Comparison of ENCODE assay signal across 1 cellular context in the genomic region with DNA sequence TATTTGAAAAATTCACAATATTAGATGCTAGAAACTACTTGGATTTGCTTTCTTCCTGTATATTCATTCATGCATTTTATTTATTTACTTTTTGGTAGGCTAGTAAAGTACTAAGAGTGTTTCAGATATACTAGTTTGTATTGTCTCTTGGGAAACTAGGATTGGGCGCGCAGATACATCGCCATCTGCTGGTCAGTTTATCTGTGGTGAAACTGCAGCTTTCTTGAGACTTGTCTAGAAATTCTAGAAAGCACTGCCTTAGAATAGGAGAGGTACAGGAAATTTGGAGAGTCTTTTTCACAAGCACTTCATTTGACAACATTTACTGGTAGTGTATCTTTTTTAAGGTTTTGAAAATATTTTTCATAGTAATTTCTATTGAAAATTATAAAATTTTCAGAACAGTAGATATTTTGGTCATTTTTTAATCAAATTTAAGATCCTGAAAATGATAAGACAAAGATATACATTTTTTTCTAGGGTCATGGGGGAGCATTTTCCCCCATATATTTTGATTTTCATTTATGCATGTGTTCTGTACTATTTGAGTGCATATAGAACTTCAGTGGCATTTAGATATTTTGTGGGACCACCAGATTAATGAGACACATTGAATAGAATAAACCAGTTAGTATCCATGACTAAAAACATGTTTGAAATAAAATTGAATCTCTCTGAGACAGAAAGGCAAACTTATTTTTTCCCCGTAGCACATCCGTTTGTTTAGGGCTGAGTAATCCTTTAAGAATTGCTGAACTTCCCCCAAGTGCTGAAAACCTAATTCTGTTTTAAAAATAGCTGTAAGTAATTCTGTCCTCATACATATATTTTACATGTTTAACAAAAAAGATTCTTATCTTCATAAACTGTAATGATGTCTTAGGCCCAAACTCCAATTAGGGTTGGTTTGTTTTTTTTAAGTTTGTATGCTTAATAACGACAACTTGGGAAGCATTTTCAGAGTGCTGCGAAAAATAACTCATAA.
TF ChIP-seq lines count a peak whose summit lies in the region.

No MANE protein-coding gene starts in this region.

TF ChIP-seq in SK-N-SH, 30 proteins besides CTCF, POLR2A, EP300 and RAD21 (continued from another document):
- TF ChIP-seq MEF2A (IDR thresholded peaks at IDR 0.05; ENCODE audit: borderline replicate concordance, low read depth) (peak; percentile 78; the same call in 1 of the 2 replicates), TCF12 (IDR thresholded peaks at IDR 0.05) (peak; percentile 42; the same call in 1 of the 2 replicates), TEAD4 (IDR thresholded peaks at IDR 0.05; ENCODE audit: borderline replicate concordance, insufficient read depth) (no peak), FOSL2 (IDR thresholded peaks at IDR 0.05; ENCODE audit: borderline replicate concordance, low read depth) (peak; percentile 39; the same call in 1 of the 2 replicates), SMC3 (IDR thresholded peaks at IDR 0.05; ENCODE audit: low read depth, low read length) (peak; percentile 86), CHD2 (IDR thresholded peaks at IDR 0.05; ENCODE audit: low read length, partially characterized antibody) (no peak)
- TF ChIP-seq, protein P1, sequence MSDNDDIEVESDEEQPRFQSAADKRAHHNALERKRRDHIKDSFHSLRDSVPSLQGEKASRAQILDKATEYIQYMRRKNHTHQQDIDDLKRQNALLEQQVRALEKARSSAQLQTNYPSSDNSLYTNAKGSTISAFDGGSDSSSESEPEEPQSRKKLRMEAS (IDR thresholded peaks at IDR 0.05; ENCODE audit: low read depth), result no peak
- TF ChIP-seq, protein P2, sequence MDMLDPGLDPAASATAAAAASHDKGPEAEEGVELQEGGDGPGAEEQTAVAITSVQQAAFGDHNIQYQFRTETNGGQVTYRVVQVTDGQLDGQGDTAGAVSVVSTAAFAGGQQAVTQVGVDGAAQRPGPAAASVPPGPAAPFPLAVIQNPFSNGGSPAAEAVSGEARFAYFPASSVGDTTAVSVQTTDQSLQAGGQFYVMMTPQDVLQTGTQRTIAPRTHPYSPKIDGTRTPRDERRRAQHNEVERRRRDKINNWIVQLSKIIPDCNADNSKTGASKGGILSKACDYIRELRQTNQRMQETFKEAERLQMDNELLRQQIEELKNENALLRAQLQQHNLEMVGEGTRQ (IDR thresholded peaks at IDR 0.05; ENCODE audit: borderline replicate concordance, low read depth, low read length), result no peak
- TF ChIP-seq, protein P3, sequence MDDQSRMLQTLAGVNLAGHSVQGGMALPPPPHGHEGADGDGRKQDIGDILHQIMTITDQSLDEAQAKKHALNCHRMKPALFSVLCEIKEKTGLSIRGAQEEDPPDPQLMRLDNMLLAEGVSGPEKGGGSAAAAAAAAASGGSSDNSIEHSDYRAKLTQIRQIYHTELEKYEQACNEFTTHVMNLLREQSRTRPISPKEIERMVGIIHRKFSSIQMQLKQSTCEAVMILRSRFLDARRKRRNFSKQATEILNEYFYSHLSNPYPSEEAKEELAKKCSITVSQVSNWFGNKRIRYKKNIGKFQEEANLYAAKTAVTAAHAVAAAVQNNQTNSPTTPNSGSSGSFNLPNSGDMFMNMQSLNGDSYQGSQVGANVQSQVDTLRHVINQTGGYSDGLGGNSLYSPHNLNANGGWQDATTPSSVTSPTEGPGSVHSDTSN (IDR thresholded peaks at IDR 0.05), result peak; percentile 48; the same call in 1 of the 2 replicates
- TF ChIP-seq, protein P4, sequence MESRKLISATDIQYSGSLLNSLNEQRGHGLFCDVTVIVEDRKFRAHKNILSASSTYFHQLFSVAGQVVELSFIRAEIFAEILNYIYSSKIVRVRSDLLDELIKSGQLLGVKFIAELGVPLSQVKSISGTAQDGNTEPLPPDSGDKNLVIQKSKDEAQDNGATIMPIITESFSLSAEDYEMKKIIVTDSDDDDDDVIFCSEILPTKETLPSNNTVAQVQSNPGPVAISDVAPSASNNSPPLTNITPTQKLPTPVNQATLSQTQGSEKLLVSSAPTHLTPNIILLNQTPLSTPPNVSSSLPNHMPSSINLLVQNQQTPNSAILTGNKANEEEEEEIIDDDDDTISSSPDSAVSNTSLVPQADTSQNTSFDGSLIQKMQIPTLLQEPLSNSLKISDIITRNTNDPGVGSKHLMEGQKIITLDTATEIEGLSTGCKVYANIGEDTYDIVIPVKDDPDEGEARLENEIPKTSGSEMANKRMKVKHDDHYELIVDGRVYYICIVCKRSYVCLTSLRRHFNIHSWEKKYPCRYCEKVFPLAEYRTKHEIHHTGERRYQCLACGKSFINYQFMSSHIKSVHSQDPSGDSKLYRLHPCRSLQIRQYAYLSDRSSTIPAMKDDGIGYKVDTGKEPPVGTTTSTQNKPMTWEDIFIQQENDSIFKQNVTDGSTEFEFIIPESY (IDR thresholded peaks at IDR 0.05; ENCODE audit: borderline replicate concordance, low read depth), result no peak
